ENCODE assay signal across 8 cellular contexts in the genomic region with DNA sequence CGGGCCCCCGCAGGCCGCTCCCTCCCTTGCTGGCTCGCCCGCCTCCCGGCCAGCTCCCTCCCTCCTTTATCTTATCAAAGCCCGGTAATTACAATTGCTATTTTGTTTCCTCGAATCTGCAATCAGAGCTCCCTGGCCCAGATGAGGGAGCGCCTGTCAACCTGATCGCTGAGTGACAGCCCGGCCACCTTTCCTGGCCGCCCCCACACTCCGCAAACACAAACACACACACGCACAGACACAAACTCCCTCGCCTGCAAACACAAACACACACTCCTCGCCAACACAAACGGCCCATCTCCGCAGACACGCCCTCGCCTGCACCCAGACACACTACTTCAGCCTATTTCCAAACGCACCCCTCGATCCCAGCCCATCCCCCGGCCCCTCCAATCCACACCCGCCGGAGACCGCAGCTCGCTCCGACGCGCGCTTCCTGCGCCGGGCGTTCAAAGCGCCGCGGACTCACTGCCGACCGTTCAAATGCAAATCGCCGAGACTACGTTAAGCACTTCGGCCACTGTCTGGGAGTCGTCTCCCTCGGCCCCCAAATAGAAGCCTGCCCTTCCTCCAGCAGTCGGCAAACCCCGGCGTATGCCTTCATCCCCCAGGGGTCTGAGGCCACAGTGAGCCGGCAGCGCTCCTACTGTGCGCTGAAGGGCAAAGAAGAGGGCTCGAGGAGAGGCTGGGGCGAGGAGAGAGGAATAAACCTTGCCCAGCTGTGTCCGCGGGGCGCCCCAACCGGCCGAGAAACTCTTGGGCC. TPM values are rescaled to one million over a fixed set of nuclear protein-coding genes. Genes with fewer than 3 reads are reported as not detected.
A peak's percentile ranks its signal among the peaks of the same experiment; 100 is the strongest.
DNase-seq lines count a peak whose midpoint lies in the region; ATAC-seq and TF ChIP-seq lines count a peak whose summit lies in the region.

No MANE protein-coding gene starts in this region.

- peaks cover 22 to 47% (median 33%) of the 10 kb centered on the region in 5 donors for H3K27me3 Mint-ChIP-seq in naive thymus-derived CD8-positive, alpha-beta T cell

- DNase-seq in SJCRH30 (peak; percentile 83 to 87), epithelial cell of proximal tubule (ENCODE audit: low read depth) (no peak), cerebellum (ENCODE audit: low spot score) (no peak)
- DNase-seq in naive thymus-derived CD8-positive, alpha-beta T cell, result peak in 2 of 10 donors; percentile 28 to 29
- no peak for DNase-seq in effector CD8-positive, alpha-beta T cell (lab: John Stamatoyannopoulos, UW)

- peak overlapping the region; percentile 97 for H3K4me2 ChIP-seq in DOHH2 (ENCODE audit: low read length)

- ATAC-seq in naive thymus-derived CD8-positive, alpha-beta T cell, result peak in 1 of 2 donors; percentile 7
- ATAC-seq in GM19397 (IDR thresholded peaks at IDR 0.05; ENCODE audit: unreplicated experiment) (no peak), GM18909 (IDR thresholded peaks at IDR 0.05; ENCODE audit: poor library complexity, unreplicated experiment) (no peak)

- no peaks in the 10 kb centered on the region for H3K9me2 ChIP-seq in DOHH2 (replicated peaks; ENCODE audit: control insufficient read depth, low read length)

- peak overlapping the region in 5 of 10 donors; percentile 14 to 79 (median 37) for H3K27ac Mint-ChIP-seq in naive thymus-derived CD8-positive, alpha-beta T cell

- peaks cover 28% of the 10 kb centered on the region for H3K36me3 ChIP-seq in DOHH2 (ENCODE audit: control insufficient read depth, low read length)
- peaks cover 14% of the 10 kb centered on the region for H3K36me3 ChIP-seq in SJCRH30

- no peaks in the 10 kb centered on the region for H4K20me1 ChIP-seq in DOHH2 (ENCODE audit: control insufficient read depth, insufficient read depth, low read depth, low read length)

- peaks cover 54% of the 10 kb centered on the region for H3K4me1 ChIP-seq in DOHH2 (ENCODE audit: control insufficient read depth, low read length)
- H3K4me1 ChIP-seq in SJCRH30, result peaks cover 53% of the 10 kb centered on the region

- H3K4me3 Mint-ChIP-seq in naive thymus-derived CD8-positive, alpha-beta T cell, result peak overlapping the region; percentile 69 to 91 (median 82)

- TF ChIP-seq CTCF in DOHH2 (IDR thresholded peaks at IDR 0.05; ENCODE audit: low read depth, low read length, poor library complexity, severe bottlenecking), result no peak
- no peak for TF ChIP-seq CTCF in epithelial cell of proximal tubule (conservative IDR thresholded peaks at IDR 0.05; ENCODE audit: low read depth, low read length)

- peaks cover 8% of the 10 kb centered on the region for H3F3A ChIP-seq in DOHH2 (ENCODE audit: control insufficient read depth, insufficient read depth)

- POLR2A ChIA-PET in naive thymus-derived CD8-positive, alpha-beta T cell (lab: Charles Lee), result no interaction called here

- H3K9me3 Mint-ChIP-seq in naive thymus-derived CD8-positive, alpha-beta T cell, result peaks cover 0 to 3% (median 0%) of the 10 kb centered on the region in 9 donors

- H3K79me2 ChIP-seq in DOHH2 (ENCODE audit: control insufficient read depth, low read length), result peaks cover 24% of the 10 kb centered on the region

- peak overlapping the region; percentile 50 for H3K27ac ChIP-seq in DOHH2 (ENCODE audit: low read depth, low read length)
- H3K27ac ChIP-seq in SJCRH30, result peak overlapping the region; percentile 39

- H3K9me3 ChIP-seq in DOHH2 (ENCODE audit: control insufficient read depth, insufficient read depth, low read length) (no peaks in the 10 kb centered on the region), SJCRH30 (replicated peaks) (no peaks in the 10 kb centered on the region)

- H3K36me3 Mint-ChIP-seq in naive thymus-derived CD8-positive, alpha-beta T cell, result peaks cover 0 to 4% (median 0%) of the 10 kb centered on the region in 3 donors

- H3K4me1 Mint-ChIP-seq in naive thymus-derived CD8-positive, alpha-beta T cell, result peaks cover 32 to 72% (median 55%) of the 10 kb centered on the region in 4 donors

- H3K27me3 ChIP-seq in DOHH2 (ENCODE audit: control insufficient read depth, low read length), result peaks cover 28% of the 10 kb centered on the region
- no peaks in the 10 kb centered on the region for H3K27me3 ChIP-seq in SJCRH30

- H3K4me3 ChIP-seq in DOHH2 (ENCODE audit: low read length), result peak overlapping the region; percentile 75
- 0 out of 2 replicates have a peak overlapping the region, but pooled peaks have one; percentile 1 for H3K4me3 ChIP-seq in SJCRH30
- peak overlapping the region; percentile 23 for H3K4me3 ChIP-seq in epithelial cell of proximal tubule (ENCODE audit: low read depth, low read length)

RNA-seq across cellular contexts. Expression of a gene that starts 3.0 kb away (rescaled TPM):
- total RNA-seq in SJCRH30 (2014; rRNA removed; shearing (Covaris generic)), result 115 and 123 TPM in 2 replicates
- total RNA-seq in epithelial cell of proximal tubule, result not detected in 2 replicates
- total RNA-seq in naive thymus-derived CD8-positive, alpha-beta T cell, result not detected
- polyA plus RNA-seq in naive thymus-derived CD8-positive, alpha-beta T cell, result not detected
- total RNA-seq in cerebellum, result 1.2 TPM

RNA-seq across cellular contexts. Expression of a gene that starts 4.3 kb away (rescaled TPM):
- 238 and 287 TPM in 2 replicates for total RNA-seq in SJCRH30 (2014; rRNA removed; shearing (Covaris generic))
- total RNA-seq in epithelial cell of proximal tubule, result 118 and 159 TPM in 2 replicates
- 10 to 100 TPM; 17.1 to 19.1 TPM for total RNA-seq in naive thymus-derived CD8-positive, alpha-beta T cell
- polyA plus RNA-seq in naive thymus-derived CD8-positive, alpha-beta T cell, result 10 to 100 TPM; 14.6 to 19.3 (median 18.9) TPM
- total RNA-seq in cerebellum, result 13.0 TPM

RNA-seq across cellular contexts. Expression of a gene that starts 39.3 kb away (rescaled TPM):
- total RNA-seq in SJCRH30 (2014; rRNA removed; shearing (Covaris generic)), result 110 and 132 TPM in 2 replicates
- 39.8 and 48.4 TPM in 2 replicates for total RNA-seq in epithelial cell of proximal tubule
- total RNA-seq in naive thymus-derived CD8-positive, alpha-beta T cell, result 100 to 1,000 TPM; 370 to 406 TPM
- polyA plus RNA-seq in naive thymus-derived CD8-positive, alpha-beta T cell, result 10 to 100 TPM; 35.7 to 43.7 (median 41.9) TPM
- 295 TPM for total RNA-seq in cerebellum

Comparison
In these comparisons a context has a peak if more than half of its experiments do, and no peak if none do; other contexts are left out.
1. H3K4me3 ChIP-seq: peak in every context shown above with its lines; median percentile 75 in DOHH2; 23 in epithelial cell of proximal tubule; 1 in SJCRH30.
2. DNase-seq: peak in SJCRH30 (2 of 2); none in epithelial cell of proximal tubule (single experiment), effector CD8-positive, alpha-beta T cell (single experiment) and cerebellum (single experiment).
3. RNA of a gene that starts 3.0 kb away (total RNA-seq): 115 to 123 TPM in SJCRH30; 1.2 TPM in cerebellum (single experiment), not detected in naive thymus-derived CD8-positive, alpha-beta T cell and not detected in epithelial cell of proximal tubule; every median in the first group is over 10 times any median in the second.